13 cellular contexts compared by ENCODE assay signal in genomic region chr3:157375342-157375986, GRCh38.
"Had no signal": no experiment of that assay in that cellular context is flagged by ENCODE, and none has a peak within 500 bp of the region (broad histone marks: within the 10 kb centered on the region; RNA-seq: fewer than 3 reads in every experiment).

No MANE protein-coding gene starts in this region.

- H3K36me3 ChIP-seq: thyroid gland, uterus had no signal

- H3K27ac ChIP-seq: thyroid gland, uterus had no signal

- H3K9me3 Mint-ChIP-seq: activated naive CD4-positive, alpha-beta T cell treated with anti-CD3 and anti-CD28 coated beads for 36 hours; central memory CD8-positive, alpha-beta T cell; WTC11 had no signal

- H3K4me3 Mint-ChIP-seq: activated naive CD4-positive, alpha-beta T cell treated with anti-CD3 and anti-CD28 coated beads for 36 hours; activated T-helper 17 cell treated with anti-CD3 and anti-CD28 coated beads, Interleukin-2, amount 50 U/mL, for 72 hours; central memory CD8-positive, alpha-beta T cell; WTC11 had no signal

- H3K27ac Mint-ChIP-seq: activated naive CD4-positive, alpha-beta T cell treated with anti-CD3 and anti-CD28 coated beads for 36 hours; activated T-helper 17 cell treated with anti-CD3 and anti-CD28 coated beads, Interleukin-2, amount 50 U/mL, for 72 hours; WTC11 had no signal

- H3K27me3 Mint-ChIP-seq: activated T-helper 17 cell treated with anti-CD3 and anti-CD28 coated beads, Interleukin-2, amount 50 U/mL, for 72 hours had no signal

- H3K9me3 ChIP-seq: thyroid gland, uterus had no signal

- DNase-seq: activated CD4-positive, alpha-beta T cell treated with anti-CD3 and anti-CD28 coated beads for 48 hours; activated naive CD4-positive, alpha-beta T cell treated with anti-CD3 and anti-CD28 coated beads for 36 hours; dermis blood vessel endothelial cell; erythroblast; hippocampal formation; kidney glomerular epithelial cell; right cardiac atrium; small intestine; thyroid gland; uterus had no signal

- H3K36me3 Mint-ChIP-seq: WTC11 had no signal

- H3K4me3 ChIP-seq: thyroid gland, uterus had no signal

- H3K4me1 ChIP-seq: thyroid gland, uterus had no signal

- H3K4me1 Mint-ChIP-seq: activated T-helper 17 cell treated with anti-CD3 and anti-CD28 coated beads, Interleukin-2, amount 50 U/mL, for 72 hours; central memory CD8-positive, alpha-beta T cell had no signal

- ATAC-seq: activated T-helper 17 cell treated with anti-CD3 and anti-CD28 coated beads, Interleukin-2, amount 50 U/mL, for 72 hours; right cardiac atrium; WTC11 had no signal

- H3K27me3 ChIP-seq: thyroid gland, uterus had no signal
